ENCODE assay signal across 1 cellular context in the genomic region with DNA sequence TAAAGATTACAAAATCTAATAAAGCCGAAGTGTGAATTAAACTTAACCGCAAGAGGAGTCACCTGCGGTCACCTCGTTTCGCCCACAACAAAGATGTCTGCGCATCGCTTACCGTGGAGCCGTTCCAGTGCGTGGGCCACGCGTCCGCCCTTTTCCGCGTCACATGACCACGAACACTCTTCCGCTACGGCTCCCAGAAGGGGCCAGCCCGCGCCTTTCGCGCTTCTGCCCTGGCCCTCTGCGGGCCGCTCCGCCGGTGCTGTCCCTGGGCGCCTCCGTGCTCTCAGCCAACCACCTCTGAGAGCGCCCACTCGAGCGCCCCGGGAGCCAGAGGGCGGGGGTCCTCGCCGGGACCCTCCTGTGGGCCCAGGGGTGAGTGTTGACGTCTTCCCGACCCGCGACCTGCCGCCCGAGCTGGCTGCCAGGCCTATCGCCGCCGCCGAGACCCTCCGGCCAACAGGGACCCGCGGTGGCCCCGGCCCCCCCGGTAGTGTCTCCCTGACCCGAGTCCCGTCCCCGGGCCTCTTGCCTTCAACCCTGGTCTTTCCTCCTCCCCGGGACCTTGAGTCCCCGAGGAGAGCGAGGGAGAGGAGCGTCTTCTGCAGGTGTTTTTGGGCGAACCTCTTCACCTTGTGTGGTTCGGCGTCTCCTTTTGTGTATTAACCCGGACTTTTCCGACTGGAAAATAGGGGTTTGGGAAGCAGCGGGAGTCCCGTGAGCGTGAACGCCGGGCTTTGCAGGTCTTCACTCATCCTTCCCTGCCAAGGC.
TF ChIP-seq lines count a peak whose summit lies in the region.

A gene with protein sequence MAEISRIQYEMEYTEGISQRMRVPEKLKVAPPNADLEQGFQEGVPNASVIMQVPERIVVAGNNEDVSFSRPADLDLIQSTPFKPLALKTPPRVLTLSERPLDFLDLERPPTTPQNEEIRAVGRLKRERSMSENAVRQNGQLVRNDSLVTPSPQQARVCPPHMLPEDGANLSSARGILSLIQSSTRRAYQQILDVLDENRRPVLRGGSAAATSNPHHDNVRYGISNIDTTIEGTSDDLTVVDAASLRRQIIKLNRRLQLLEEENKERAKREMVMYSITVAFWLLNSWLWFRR (plus strand): TSS at position 196 of the 768 bp plus-strand sequence. CDS start 5,415 bp downstream, outside the sequence.

TF ChIP-seq in HepG2, 621 proteins besides CTCF, POLR2A, EP300 and RAD21 (continued from another document and continues in another):
- TF ChIP-seq, protein P1, sequence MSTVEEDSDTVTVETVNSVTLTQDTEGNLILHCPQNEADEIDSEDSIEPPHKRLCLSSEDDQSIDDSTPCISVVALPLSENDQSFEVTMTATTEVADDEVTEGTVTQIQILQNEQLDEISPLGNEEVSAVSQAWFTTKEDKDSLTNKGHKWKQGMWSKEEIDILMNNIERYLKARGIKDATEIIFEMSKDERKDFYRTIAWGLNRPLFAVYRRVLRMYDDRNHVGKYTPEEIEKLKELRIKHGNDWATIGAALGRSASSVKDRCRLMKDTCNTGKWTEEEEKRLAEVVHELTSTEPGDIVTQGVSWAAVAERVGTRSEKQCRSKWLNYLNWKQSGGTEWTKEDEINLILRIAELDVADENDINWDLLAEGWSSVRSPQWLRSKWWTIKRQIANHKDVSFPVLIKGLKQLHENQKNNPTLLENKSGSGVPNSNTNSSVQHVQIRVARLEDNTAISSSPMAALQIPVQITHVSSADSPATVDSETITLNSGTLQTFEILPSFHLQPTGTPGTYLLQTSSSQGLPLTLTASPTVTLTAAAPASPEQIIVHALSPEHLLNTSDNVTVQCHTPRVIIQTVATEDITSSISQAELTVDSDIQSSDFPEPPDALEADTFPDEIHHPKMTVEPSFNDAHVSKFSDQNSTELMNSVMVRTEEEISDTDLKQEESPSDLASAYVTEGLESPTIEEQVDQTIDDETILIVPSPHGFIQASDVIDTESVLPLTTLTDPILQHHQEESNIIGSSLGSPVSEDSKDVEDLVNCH (CRISPR knock-in tag; IDR thresholded peaks at IDR 0.05), result no peak
- TF ChIP-seq KAT8 (CRISPR knock-in tag; IDR thresholded peaks at IDR 0.05) (peak; percentile 99), ZNF7 (CRISPR knock-in tag; IDR thresholded peaks at IDR 0.05) (peak; percentile 22; the same call in 1 of the 2 replicates), KDM3A (CRISPR knock-in tag; IDR thresholded peaks at IDR 0.05; ENCODE audit: low read depth) (peak; percentile 97), HMG20B (CRISPR knock-in tag; conservative IDR thresholded peaks at IDR 0.05) (peak; percentile 56; the same call in 1 of the 2 replicates), ZNF101 (CRISPR knock-in tag; IDR thresholded peaks at IDR 0.05; ENCODE audit: borderline replicate concordance, low read depth) (no peak), SRSF1 (optimal IDR thresholded peaks at IDR 0.05; ENCODE audit: low read depth, low read length) (peak; percentile 98), ZBTB20 (CRISPR knock-in tag; IDR thresholded peaks at IDR 0.05; ENCODE audit: borderline replicate concordance, low read depth) (peak; percentile 94; the same call in 1 of the 2 replicates), DPF2 (CRISPR knock-in tag; IDR thresholded peaks at IDR 0.05; ENCODE audit: borderline replicate concordance, low read depth) (0 out of 2 replicates have a peak, but pooled peaks have one; percentile 42), TMF1 (CRISPR knock-in tag; IDR thresholded peaks at IDR 0.05; ENCODE audit: low read depth) (no peak), NAIF1 (CRISPR knock-in tag; IDR thresholded peaks at IDR 0.05; ENCODE audit: borderline replicate concordance) (peak; percentile 89; the same call in 1 of the 2 replicates), ZNF816 (CRISPR knock-in tag; IDR thresholded peaks at IDR 0.05; ENCODE audit: borderline replicate concordance) (no peak; the same call in 1 of the 2 replicates), KDM6A (CRISPR knock-in tag; IDR thresholded peaks at IDR 0.05; ENCODE audit: low read depth) (0 out of 2 replicates have a peak, but pooled peaks have one; percentile 24), SMAD1 (CRISPR knock-in tag; IDR thresholded peaks at IDR 0.05; ENCODE audit: borderline replicate concordance, low read depth) (peak; percentile 86; the same call in 1 of the 2 replicates), ZNF777 (CRISPR knock-in tag; IDR thresholded peaks at IDR 0.05) (peak; percentile 80), ZNF720 (CRISPR knock-in tag; IDR thresholded peaks at IDR 0.05) (peak; percentile 94; the same call in 1 of the 2 replicates), KLF16 (CRISPR knock-in tag; IDR thresholded peaks at IDR 0.05) (peak; percentile 95 to 98), HNRNPLL (IDR thresholded peaks at IDR 0.05; ENCODE audit: low read depth, low read length, poor library complexity, severe bottlenecking) (peak; percentile 96), MATR3 (CRISPR knock-in tag; IDR thresholded peaks at IDR 0.05) (no peak), HNF4A (CRISPR knock-in tag; IDR thresholded peaks at IDR 0.05) (peak; percentile 42), ZNF614 (CRISPR knock-in tag; IDR thresholded peaks at IDR 0.05; ENCODE audit: borderline replicate concordance) (peak; percentile 98), WIZ (CRISPR knock-in tag; IDR thresholded peaks at IDR 0.05) (peak; percentile 96; the same call in 1 of the 2 replicates), CBFB (CRISPR knock-in tag; IDR thresholded peaks at IDR 0.05) (peak; percentile 99), CENPX (CRISPR knock-in tag; IDR thresholded peaks at IDR 0.05) (no peak), FOXA1 (IDR thresholded peaks at IDR 0.05) (no peak), FOXA1 (CRISPR knock-in tag; IDR thresholded peaks at IDR 0.05) (peak; percentile 34; the same call in 1 of the 2 replicates), RBFOX2 (IDR thresholded peaks at IDR 0.05; ENCODE audit: low read depth, low read length) (peak; percentile 99), KLF15 (CRISPR knock-in tag; IDR thresholded peaks at IDR 0.05; ENCODE audit: borderline replicate concordance) (peak; percentile 78), ZSCAN29 (CRISPR knock-in tag; conservative IDR thresholded peaks at IDR 0.05) (peak; percentile 93), ZNF251 (CRISPR knock-in tag; IDR thresholded peaks at IDR 0.05) (peak; percentile 80), PHF5A (CRISPR knock-in tag; IDR thresholded peaks at IDR 0.05; ENCODE audit: low read depth, unreplicated experiment) (peak; percentile 65), CEBPB (IDR thresholded peaks at IDR 0.05; ENCODE audit: borderline replicate concordance, low read depth, low read length) (no peak), ZFP41 (CRISPR knock-in tag; IDR thresholded peaks at IDR 0.05; ENCODE audit: borderline replicate concordance) (peak; percentile 86; the same call in 1 of the 2 replicates), NFIB (CRISPR knock-in tag; IDR thresholded peaks at IDR 0.05; ENCODE audit: borderline replicate concordance) (0 out of 2 replicates have a peak, but pooled peaks have one; percentile 19), TOE1 (CRISPR knock-in tag; IDR thresholded peaks at IDR 0.05) (0 out of 2 replicates have a peak, but pooled peaks have one; percentile 2), ATF7-NPFF (CRISPR knock-in tag; IDR thresholded peaks at IDR 0.05; ENCODE audit: low read depth) (peak; percentile 92), ZNF329 (CRISPR knock-in tag; IDR thresholded peaks at IDR 0.05; ENCODE audit: low read depth) (peak; percentile 93)
- TF ChIP-seq, protein P2, sequence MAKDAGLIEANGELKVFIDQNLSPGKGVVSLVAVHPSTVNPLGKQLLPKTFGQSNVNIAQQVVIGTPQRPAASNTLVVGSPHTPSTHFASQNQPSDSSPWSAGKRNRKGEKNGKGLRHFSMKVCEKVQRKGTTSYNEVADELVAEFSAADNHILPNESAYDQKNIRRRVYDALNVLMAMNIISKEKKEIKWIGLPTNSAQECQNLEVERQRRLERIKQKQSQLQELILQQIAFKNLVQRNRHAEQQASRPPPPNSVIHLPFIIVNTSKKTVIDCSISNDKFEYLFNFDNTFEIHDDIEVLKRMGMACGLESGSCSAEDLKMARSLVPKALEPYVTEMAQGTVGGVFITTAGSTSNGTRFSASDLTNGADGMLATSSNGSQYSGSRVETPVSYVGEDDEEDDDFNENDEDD (CRISPR knock-in tag; IDR thresholded peaks at IDR 0.05; ENCODE audit: borderline replicate concordance), result peak; percentile 97
- TF ChIP-seq, protein P3, sequence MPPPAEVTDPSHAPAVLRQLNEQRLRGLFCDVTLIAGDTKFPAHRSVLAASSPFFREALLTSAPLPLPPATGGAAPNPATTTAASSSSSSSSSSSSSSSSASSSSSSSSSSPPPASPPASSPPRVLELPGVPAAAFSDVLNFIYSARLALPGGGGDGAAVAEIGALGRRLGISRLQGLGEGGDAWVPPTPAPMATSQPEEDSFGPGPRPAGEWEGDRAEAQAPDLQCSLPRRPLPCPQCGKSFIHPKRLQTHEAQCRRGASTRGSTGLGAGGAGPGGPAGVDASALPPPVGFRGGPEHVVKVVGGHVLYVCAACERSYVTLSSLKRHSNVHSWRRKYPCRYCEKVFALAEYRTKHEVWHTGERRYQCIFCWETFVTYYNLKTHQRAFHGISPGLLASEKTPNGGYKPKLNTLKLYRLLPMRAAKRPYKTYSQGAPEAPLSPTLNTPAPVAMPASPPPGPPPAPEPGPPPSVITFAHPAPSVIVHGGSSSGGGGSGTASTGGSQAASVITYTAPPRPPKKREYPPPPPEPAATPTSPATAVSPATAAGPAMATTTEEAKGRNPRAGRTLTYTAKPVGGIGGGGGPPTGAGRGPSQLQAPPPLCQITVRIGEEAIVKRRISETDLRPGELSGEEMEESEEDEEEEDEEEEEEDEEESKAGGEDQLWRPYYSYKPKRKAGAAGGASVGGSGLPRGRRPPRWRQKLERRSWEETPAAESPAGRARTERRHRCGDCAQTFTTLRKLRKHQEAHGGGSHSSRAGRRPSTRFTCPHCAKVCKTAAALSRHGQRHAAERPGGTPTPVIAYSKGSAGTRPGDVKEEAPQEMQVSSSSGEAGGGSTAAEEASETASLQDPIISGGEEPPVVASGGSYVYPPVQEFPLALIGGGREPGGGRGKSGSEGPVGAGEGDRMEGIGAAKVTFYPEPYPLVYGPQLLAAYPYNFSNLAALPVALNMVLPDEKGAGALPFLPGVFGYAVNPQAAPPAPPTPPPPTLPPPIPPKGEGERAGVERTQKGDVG (CRISPR knock-in tag; IDR thresholded peaks at IDR 0.05; ENCODE audit: borderline replicate concordance), result peak; percentile 95; the same call in 1 of the 2 replicates
- TF ChIP-seq, protein P4, sequence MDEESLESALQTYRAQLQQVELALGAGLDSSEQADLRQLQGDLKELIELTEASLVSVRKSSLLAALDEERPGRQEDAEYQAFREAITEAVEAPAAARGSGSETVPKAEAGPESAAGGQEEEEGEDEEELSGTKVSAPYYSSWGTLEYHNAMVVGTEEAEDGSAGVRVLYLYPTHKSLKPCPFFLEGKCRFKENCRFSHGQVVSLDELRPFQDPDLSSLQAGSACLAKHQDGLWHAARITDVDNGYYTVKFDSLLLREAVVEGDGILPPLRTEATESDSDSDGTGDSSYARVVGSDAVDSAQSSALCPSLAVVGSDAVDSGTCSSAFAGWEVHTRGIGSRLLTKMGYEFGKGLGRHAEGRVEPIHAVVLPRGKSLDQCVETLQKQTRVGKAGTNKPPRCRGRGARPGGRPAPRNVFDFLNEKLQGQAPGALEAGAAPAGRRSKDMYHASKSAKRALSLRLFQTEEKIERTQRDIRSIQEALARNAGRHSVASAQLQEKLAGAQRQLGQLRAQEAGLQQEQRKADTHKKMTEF (CRISPR knock-in tag; IDR thresholded peaks at IDR 0.05), result peak; percentile 99
- TF ChIP-seq, protein P5, sequence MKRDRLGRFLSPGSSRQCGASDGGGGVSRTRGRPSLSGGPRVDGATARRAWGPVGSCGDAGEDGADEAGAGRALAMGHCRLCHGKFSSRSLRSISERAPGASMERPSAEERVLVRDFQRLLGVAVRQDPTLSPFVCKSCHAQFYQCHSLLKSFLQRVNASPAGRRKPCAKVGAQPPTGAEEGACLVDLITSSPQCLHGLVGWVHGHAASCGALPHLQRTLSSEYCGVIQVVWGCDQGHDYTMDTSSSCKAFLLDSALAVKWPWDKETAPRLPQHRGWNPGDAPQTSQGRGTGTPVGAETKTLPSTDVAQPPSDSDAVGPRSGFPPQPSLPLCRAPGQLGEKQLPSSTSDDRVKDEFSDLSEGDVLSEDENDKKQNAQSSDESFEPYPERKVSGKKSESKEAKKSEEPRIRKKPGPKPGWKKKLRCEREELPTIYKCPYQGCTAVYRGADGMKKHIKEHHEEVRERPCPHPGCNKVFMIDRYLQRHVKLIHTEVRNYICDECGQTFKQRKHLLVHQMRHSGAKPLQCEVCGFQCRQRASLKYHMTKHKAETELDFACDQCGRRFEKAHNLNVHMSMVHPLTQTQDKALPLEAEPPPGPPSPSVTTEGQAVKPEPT (CRISPR knock-in tag; IDR thresholded peaks at IDR 0.05; ENCODE audit: low read depth), result peak; percentile 97; the same call in 1 of the 2 replicates
- TF ChIP-seq, protein P6, sequence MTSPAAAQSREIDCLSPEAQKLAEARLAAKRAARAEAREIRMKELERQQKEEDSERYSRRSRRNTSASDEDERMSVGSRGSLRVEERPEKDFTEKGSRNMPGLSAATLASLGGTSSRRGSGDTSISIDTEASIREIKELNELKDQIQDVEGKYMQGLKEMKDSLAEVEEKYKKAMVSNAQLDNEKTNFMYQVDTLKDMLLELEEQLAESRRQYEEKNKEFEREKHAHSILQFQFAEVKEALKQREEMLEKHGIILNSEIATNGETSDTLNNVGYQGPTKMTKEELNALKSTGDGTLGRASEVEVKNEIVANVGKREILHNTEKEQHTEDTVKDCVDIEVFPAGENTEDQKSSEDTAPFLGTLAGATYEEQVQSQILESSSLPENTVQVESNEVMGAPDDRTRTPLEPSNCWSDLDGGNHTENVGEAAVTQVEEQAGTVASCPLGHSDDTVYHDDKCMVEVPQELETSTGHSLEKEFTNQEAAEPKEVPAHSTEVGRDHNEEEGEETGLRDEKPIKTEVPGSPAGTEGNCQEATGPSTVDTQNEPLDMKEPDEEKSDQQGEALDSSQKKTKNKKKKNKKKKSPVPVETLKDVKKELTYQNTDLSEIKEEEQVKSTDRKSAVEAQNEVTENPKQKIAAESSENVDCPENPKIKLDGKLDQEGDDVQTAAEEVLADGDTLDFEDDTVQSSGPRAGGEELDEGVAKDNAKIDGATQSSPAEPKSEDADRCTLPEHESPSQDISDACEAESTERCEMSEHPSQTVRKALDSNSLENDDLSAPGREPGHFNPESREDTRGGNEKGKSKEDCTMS (CRISPR knock-in tag; conservative IDR thresholded peaks at IDR 0.05), result no peak
- TF ChIP-seq, protein P7, sequence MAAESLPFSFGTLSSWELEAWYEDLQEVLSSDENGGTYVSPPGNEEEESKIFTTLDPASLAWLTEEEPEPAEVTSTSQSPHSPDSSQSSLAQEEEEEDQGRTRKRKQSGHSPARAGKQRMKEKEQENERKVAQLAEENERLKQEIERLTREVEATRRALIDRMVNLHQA (CRISPR knock-in tag; IDR thresholded peaks at IDR 0.05), result no peak
- TF ChIP-seq, protein P8, sequence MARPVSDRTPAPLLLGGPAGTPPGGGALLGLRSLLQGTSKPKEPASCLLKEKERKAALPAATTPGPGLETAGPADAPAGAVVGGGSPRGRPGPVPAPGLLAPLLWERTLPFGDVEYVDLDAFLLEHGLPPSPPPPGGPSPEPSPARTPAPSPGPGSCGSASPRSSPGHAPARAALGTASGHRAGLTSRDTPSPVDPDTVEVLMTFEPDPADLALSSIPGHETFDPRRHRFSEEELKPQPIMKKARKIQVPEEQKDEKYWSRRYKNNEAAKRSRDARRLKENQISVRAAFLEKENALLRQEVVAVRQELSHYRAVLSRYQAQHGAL (CRISPR knock-in tag; IDR thresholded peaks at IDR 0.05; ENCODE audit: not compliant biosample characterization), result peak; percentile 91
